Comparison of ENCODE assay signal across 8 cellular contexts in genomic region chr14:103562385-103563088, GRCh38. TPM values are rescaled to one million over a fixed set of nuclear protein-coding genes. Genes with fewer than 3 reads are reported as not detected.
DNase-seq lines count a peak whose midpoint lies in the region; ATAC-seq and TF ChIP-seq lines count a peak whose summit lies in the region.

A gene with protein sequence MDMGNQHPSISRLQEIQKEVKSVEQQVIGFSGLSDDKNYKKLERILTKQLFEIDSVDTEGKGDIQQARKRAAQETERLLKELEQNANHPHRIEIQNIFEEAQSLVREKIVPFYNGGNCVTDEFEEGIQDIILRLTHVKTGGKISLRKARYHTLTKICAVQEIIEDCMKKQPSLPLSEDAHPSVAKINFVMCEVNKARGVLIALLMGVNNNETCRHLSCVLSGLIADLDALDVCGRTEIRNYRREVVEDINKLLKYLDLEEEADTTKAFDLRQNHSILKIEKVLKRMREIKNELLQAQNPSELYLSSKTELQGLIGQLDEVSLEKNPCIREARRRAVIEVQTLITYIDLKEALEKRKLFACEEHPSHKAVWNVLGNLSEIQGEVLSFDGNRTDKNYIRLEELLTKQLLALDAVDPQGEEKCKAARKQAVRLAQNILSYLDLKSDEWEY (minus strand): TSS chr14:103562657. CDS start chr14:103561164, 1,493 bp downstream.
A gene with protein sequence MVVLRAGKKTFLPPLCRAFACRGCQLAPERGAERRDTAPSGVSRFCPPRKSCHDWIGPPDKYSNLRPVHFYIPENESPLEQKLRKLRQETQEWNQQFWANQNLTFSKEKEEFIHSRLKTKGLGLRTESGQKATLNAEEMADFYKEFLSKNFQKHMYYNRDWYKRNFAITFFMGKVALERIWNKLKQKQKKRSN (plus strand): TSS chr14:103562960. CDS start chr14:103563002, 42 bp downstream.

- no peaks in the 10 kb centered on the region for H3K9me3 ChIP-seq in BE2C
- H3K9me3 ChIP-seq in liver (ENCODE audit: control insufficient read depth in 4 of 4, low read length in 3 of 4): no peaks in the 10 kb centered on the region

- peak within 1 kb of the TSS; percentile 23 to 73 for H3K9ac ChIP-seq in liver (ENCODE audit: low read depth in 1 of 2, low read length in 2 of 2)

- DNase-seq in BE2C (peak; percentile 91), NCI-H69 (lab: John Stamatoyannopoulos, UW) (peak; percentile 98), dermis blood vessel endothelial cell (peak; percentile 88)
- peak; percentile 80 to 82 for DNase-seq in activated CD4-positive, alpha-beta T cell treated with anti-CD3 and anti-CD28 coated beads, Interleukin-2, amount 50 U/mL, for 4 hours
- peak; percentile 88 for DNase-seq in stimulated activated CD4-positive, alpha-beta T cell treated with anti-CD3 and anti-CD28 coated beads, Interleukin-4, amount 100 ng/mL, for 1 hour

- TF ChIP-seq RAD21 in liver (IDR thresholded peaks at IDR 0.05): no peak

- peaks cover 14% of the 10 kb centered on the region for H3K36me3 ChIP-seq in BE2C
- peaks cover 2 to 17% (median 6%) of the 10 kb centered on the region in 4 donors for H3K36me3 ChIP-seq in liver (ENCODE audit: control insufficient read depth in 4 of 4, insufficient read depth in 3 of 4, low read depth in 1 of 4, low read length in 3 of 4)

- peak; percentile 86 for ATAC-seq in HG03432 (IDR thresholded peaks at IDR 0.05; ENCODE audit: unreplicated experiment)

- no peak for TF ChIP-seq CTCF in BE2C (IDR thresholded peaks at IDR 0.05; ENCODE audit: low read depth, low read length)
- TF ChIP-seq CTCF in liver (IDR thresholded peaks at IDR 0.05; ENCODE audit: low read depth, low read length, missing input control): no peak

- H3K4me3 ChIP-seq in BE2C (ENCODE audit: low read depth, low read length) (peak within 1 kb of the TSS; percentile 77), liver (ENCODE audit: low read depth in 1 of 3, low read length in 3 of 3) (peak within 1 kb of the TSS; percentile 82 to 98 (median 98))

- TF ChIP-seq POLR2A in GM19193 (IDR thresholded peaks at IDR 0.05; ENCODE audit: extremely low read depth, insufficient read depth, insufficient read length): peak; percentile 86

- H3K27ac ChIP-seq in liver (ENCODE audit: low read depth in 1 of 2, low read length in 2 of 2): peak within 1 kb of the TSS; percentile 88 to 94

- H3K4me1 ChIP-seq in BE2C: no peaks in the 10 kb centered on the region
- H3K4me1 ChIP-seq in liver (ENCODE audit: control insufficient read depth in 4 of 4, insufficient read depth in 4 of 4, low read length in 3 of 4): peaks cover 2 to 53% (median 39%) of the 10 kb centered on the region in 4 donors

- WGBS in liver: under 1% methylated on average over 100 of the region's 100 CpGs

- no peaks in the 10 kb centered on the region for H3K27me3 ChIP-seq in BE2C
- H3K27me3 ChIP-seq in liver (ENCODE audit: control insufficient read depth in 4 of 4, insufficient read depth in 4 of 4, low read length in 3 of 4): no peaks in the 10 kb centered on the region

TF ChIP-seq in liver, 16 proteins besides CTCF, POLR2A, EP300 and RAD21:
- no peak for TF ChIP-seq JUND (IDR thresholded peaks at IDR 0.05)
- TF ChIP-seq GABPA (IDR thresholded peaks at IDR 0.05 in 1 of 2, conservative IDR thresholded peaks at IDR 0.05 in 1 of 2): peak in 1 of 2 donors; percentile 53
- TF ChIP-seq, protein P1, sequence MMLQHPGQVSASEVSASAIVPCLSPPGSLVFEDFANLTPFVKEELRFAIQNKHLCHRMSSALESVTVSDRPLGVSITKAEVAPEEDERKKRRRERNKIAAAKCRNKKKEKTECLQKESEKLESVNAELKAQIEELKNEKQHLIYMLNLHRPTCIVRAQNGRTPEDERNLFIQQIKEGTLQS (IDR thresholded peaks at IDR 0.05): no peak
TF ChIP-seq in liver: peak in this region for 1.

RNA-seq across cellular contexts. Expression of the first gene that starts in this region (rescaled TPM):
- polyA plus RNA-seq in BE2C (2012; ENCODE audit: insufficient read depth, insufficient read length, low read depth): 54.9 TPM
- 34.8 and 35.4 TPM in 2 replicates for total RNA-seq in dermis blood vessel endothelial cell
- total RNA-seq in liver: 10 to 100 TPM; 12.0 to 12.5 TPM
- 1 to 10 TPM; 5.4 to 5.6 TPM for polyA plus RNA-seq in liver

RNA-seq across cellular contexts. Expression of the second gene that starts in this region (rescaled TPM):
- 43.8 TPM for polyA plus RNA-seq in BE2C (2012; ENCODE audit: insufficient read depth, insufficient read length, low read depth)
- 24.7 and 26.5 TPM in 2 replicates for total RNA-seq in dermis blood vessel endothelial cell
- total RNA-seq in liver: 10 to 100 TPM in 1 of 2 donors, 1 to 10 TPM in 1; 8.3 to 10.3 TPM
- 10 to 100 TPM; 23.8 to 35.5 TPM for polyA plus RNA-seq in liver

Comparison
In these comparisons a context has a peak if more than half of its experiments do, and no peak if none do; other contexts are left out.
1. Peak in every context shown above with its lines: DNase-seq, ATAC-seq, H3K4me3 ChIP-seq and H3K27ac ChIP-seq.